Comparison of ENCODE assay signal across 17 cellular contexts in genomic region chr18:27621236-27621890, GRCh38.
DNase-seq lines count a peak whose midpoint lies in the region; ATAC-seq and TF ChIP-seq lines count a peak whose summit lies in the region.
"Had no signal": no experiment of that assay in that cellular context is flagged by ENCODE, and none has a peak within 500 bp of the region (broad histone marks: within the 10 kb centered on the region; RNA-seq: fewer than 3 reads in every experiment).

No MANE protein-coding gene starts in this region.

- H3K36me3 ChIP-seq in WERI-Rb-1 (no peaks in the 10 kb centered on the region), right lobe of liver (no peaks in the 10 kb centered on the region), left lung (no peaks in the 10 kb centered on the region)
- H3K36me3 ChIP-seq: HAP-1 had no signal

- H3K9me3 ChIP-seq in WERI-Rb-1 (ENCODE audit: severe bottlenecking) (no peaks in the 10 kb centered on the region), right lobe of liver (no peaks in the 10 kb centered on the region), left lung (no peaks in the 10 kb centered on the region)
- H3K9me3 ChIP-seq: HAP-1 had no signal

- 19% methylated on average over 2 of the region's 2 CpGs for WGBS in right lobe of liver (ENCODE audit: insufficient coverage, low coverage, low lambda C conversion rate, missing lambda C conversion rate)

- ATAC-seq in right lobe of liver (peak; percentile 58 to 90 (median 71)), left lung (no peak), HG03442 (IDR thresholded peaks at IDR 0.05; ENCODE audit: unreplicated experiment) (no peak), HG02981 (IDR thresholded peaks at IDR 0.05; ENCODE audit: unreplicated experiment) (no peak)

- TF ChIP-seq CTCF in WERI-Rb-1 (IDR thresholded peaks at IDR 0.05; ENCODE audit: low read depth, low read length) = no peak
- TF ChIP-seq CTCF in right lobe of liver (IDR thresholded peaks at IDR 0.05) = no peak
- TF ChIP-seq CTCF in left lung (IDR thresholded peaks at IDR 0.05) = no peak

- H3K27ac ChIP-seq in WERI-Rb-1 (no peak overlapping the region), right lobe of liver (peak overlapping the region in 2 of 3 donors; percentile 53 to 72), left lung (no peak overlapping the region)

- intact Hi-C loops in right lobe of liver (cut with DNase I) (no loop called here), left lung (cut with DNase I) (no loop called here)

- peak; percentile 55 for DNase-seq in NCI-H82 treated with DMSO at 0.1 percent for 48 hours (lab: John Stamatoyannopoulos, UW; ENCODE audit: unreplicated experiment)
- peak; percentile 18 for DNase-seq in WERI-Rb-1
- peak in 1 of 3 donors; percentile 56 for DNase-seq in right lobe of liver
- DNase-seq in renal cortical epithelial cell (ENCODE audit: low read depth) = peak; percentile 2
- no peak for DNase-seq in left lung
- DNase-seq: C1 segment of cervical spinal cord; Calu3; CD4-positive, alpha-beta memory T cell; COR-L47; DMS53; DMS79 treated with DMSO at 0.1 percent for 48 hours; GF-D8; GOT3; HFFc6 had no signal

- H3K27me3 ChIP-seq in WERI-Rb-1 (ENCODE audit: insufficient read depth, low read depth, severe bottlenecking) (no peaks in the 10 kb centered on the region), right lobe of liver (no peaks in the 10 kb centered on the region), left lung (no peaks in the 10 kb centered on the region)

- H3K4me1 ChIP-seq in right lobe of liver = peaks cover 0 to 42% (median 6%) of the 10 kb centered on the region in 4 donors
- H3K4me1 ChIP-seq in left lung = no peaks in the 10 kb centered on the region
- H3K4me1 ChIP-seq: HAP-1 had no signal

- no peak overlapping the region for H3K4me3 ChIP-seq in WERI-Rb-1 (ENCODE audit: low read depth, low read length)
- no peak overlapping the region for H3K4me3 ChIP-seq in right lobe of liver
- H3K4me3 ChIP-seq in left lung = no peak overlapping the region
- H3K4me3 ChIP-seq: HAP-1 had no signal

- no peak for TF ChIP-seq POLR2A in right lobe of liver (IDR thresholded peaks at IDR 0.05)

Comparison
In these comparisons a context has a peak if more than half of its experiments do, and no peak if none do; other contexts are left out.
1. DNase-seq: peak in NCI-H82 treated with DMSO at 0.1 percent for 48 hours (single experiment), WERI-Rb-1 (single experiment) and renal cortical epithelial cell (single experiment); none in left lung (0 of 2).
2. H3K27ac ChIP-seq: peak in right lobe of liver (2 of 3); none in WERI-Rb-1 (single experiment) and left lung (0 of 2).
3. ATAC-seq: peak in right lobe of liver (4 of 4); none in left lung (single experiment), HG03442 (single experiment) and HG02981 (single experiment).